In genomic region chr19:12365372-12366162, GRCh38 we compare ENCODE assay signal across 8 cellular contexts. TPM values are rescaled to one million over a fixed set of nuclear protein-coding genes. Genes with fewer than 3 reads are reported as not detected.
DNase-seq lines count a peak whose midpoint lies in the region; ATAC-seq and TF ChIP-seq lines count a peak whose summit lies in the region.

ZNF442 (minus strand) TSS chr19:12365683; CDS start chr19:12363631, 2,052 bp downstream.

- ATAC-seq in GM19463 (IDR thresholded peaks at IDR 0.05; ENCODE audit: unreplicated experiment) = peak; percentile 94
- peak; percentile 98 to 100 for ATAC-seq in natural killer cell treated with Interleukin-12 subunit alpha and Interleukin-12 subunit beta and Interleukin-15 and Interleukin-18, amount 100 ng/mL, for 72 hours

- peaks cover 11 to 17% of the 10 kb centered on the region in 2 donors for H3K4me1 Mint-ChIP-seq in natural killer cell treated with Interleukin-12 subunit alpha and Interleukin-12 subunit beta and Interleukin-15 and Interleukin-18, amount 100 ng/mL, for 72 hours (ENCODE audit: low read depth in 2 of 2)

- H3K4me3 ChIP-seq in fibroblast of the aortic adventitia (ENCODE audit: low read depth, low read length) = peak within 1 kb of the TSS; percentile 92

- DNase-seq in COLO829 (ENCODE audit: low spot score) (peak; percentile 91), HT-29 (ENCODE audit: low spot score) (peak; percentile 82), RWPE1 (ENCODE audit: low spot score) (peak; percentile 99), fibroblast of the aortic adventitia (ENCODE audit: low read depth) (peak; percentile 95)
- DNase-seq in activated effector memory CD4-positive, alpha-beta T cell treated with anti-CD3 and anti-CD28 coated beads, Interleukin-2, amount 50 U/mL, for 16 hours = peak; percentile 92
- DNase-seq in natural killer cell treated with Interleukin-12 subunit alpha and Interleukin-12 subunit beta and Interleukin-15 and Interleukin-18, amount 100 ng/mL, for 72 hours (ENCODE audit: low spot score) = peak; percentile 92
- DNase-seq in stimulated activated naive CD4-positive, alpha-beta T cell treated with Interleukin-2 at 50 U/mL for 16 hours (lab: John Stamatoyannopoulos, UW) = peak; percentile 81

- H3K27ac ChIP-seq in RWPE1 = peak within 1 kb of the TSS; percentile 84

- H3K27ac Mint-ChIP-seq in natural killer cell treated with Interleukin-12 subunit alpha and Interleukin-12 subunit beta and Interleukin-15 and Interleukin-18, amount 100 ng/mL, for 72 hours = peak within 1 kb of the TSS; percentile 44 to 88

- peaks cover 5% of the 10 kb centered on the region for H3K36me3 Mint-ChIP-seq in natural killer cell treated with Interleukin-12 subunit alpha and Interleukin-12 subunit beta and Interleukin-15 and Interleukin-18, amount 100 ng/mL, for 72 hours

- H3K4me3 Mint-ChIP-seq in natural killer cell treated with Interleukin-12 subunit alpha and Interleukin-12 subunit beta and Interleukin-15 and Interleukin-18, amount 100 ng/mL, for 72 hours = peak within 1 kb of the TSS; percentile 86

- TF ChIP-seq CTCF in RWPE1 (conservative IDR thresholded peaks at IDR 0.05; ENCODE audit: low read depth) (peak; percentile 74), fibroblast of the aortic adventitia (IDR thresholded peaks at IDR 0.05; ENCODE audit: insufficient read depth, low read length) (peak; percentile 91)

- H3K9me3 Mint-ChIP-seq in natural killer cell treated with Interleukin-12 subunit alpha and Interleukin-12 subunit beta and Interleukin-15 and Interleukin-18, amount 100 ng/mL, for 72 hours = no peaks in the 10 kb centered on the region

- no peaks in the 10 kb centered on the region for H3K27me3 Mint-ChIP-seq in natural killer cell treated with Interleukin-12 subunit alpha and Interleukin-12 subunit beta and Interleukin-15 and Interleukin-18, amount 100 ng/mL, for 72 hours

- CTCF ChIA-PET in RWPE1 (lab: Yijun Ruan, JAX) = interaction anchor here (0.6 to 0.8 kb wide), 3 partner anchors 12 to 32 kb away, joined by 3 read pairs; partner anchors contain the start of gene ZNF563

- POLR2A ChIA-PET in RWPE1 (lab: Yijun Ruan, JAX; ENCODE audit: low non-redundant PET) = interaction anchor here (0.6 kb wide), 1 partner anchor 32 kb away, joined by 3 read pairs; the partner anchor contains the start of gene ZNF563

RNA-seq across cellular contexts. Expression of gene ZNF442, which starts in this region (rescaled TPM):
- total RNA-seq in HT-29 (2014; rRNA removed; shearing (Covaris generic)) = 0.03 and 0.05 TPM in 2 replicates
- total RNA-seq in fibroblast of the aortic adventitia (ENCODE audit: low replicate concordance) = 0.90 and 0.98 TPM in 2 replicates
- total RNA-seq in natural killer cell treated with Interleukin-12 subunit alpha and Interleukin-12 subunit beta and Interleukin-15 and Interleukin-18, amount 100 ng/mL, for 72 hours = 1 to 10 TPM in 1 of 2 donors, under 1 TPM in 1; 0.47 to 3.2 TPM

Comparison
In these comparisons a context has a peak if more than half of its experiments do, and no peak if none do; other contexts are left out.
1. Peak in every context shown above with its lines: DNase-seq, ATAC-seq, H3K4me3 ChIP-seq and H3K27ac ChIP-seq.
2. Peak in DNase-seq in HT-29; RNA of the gene not detected or under 1 TPM.
3. Peak in DNase-seq and H3K4me3 ChIP-seq in fibroblast of the aortic adventitia; RNA of the gene not detected or under 1 TPM.